ENCODE assay signal across 1 cellular context in the genomic region with DNA sequence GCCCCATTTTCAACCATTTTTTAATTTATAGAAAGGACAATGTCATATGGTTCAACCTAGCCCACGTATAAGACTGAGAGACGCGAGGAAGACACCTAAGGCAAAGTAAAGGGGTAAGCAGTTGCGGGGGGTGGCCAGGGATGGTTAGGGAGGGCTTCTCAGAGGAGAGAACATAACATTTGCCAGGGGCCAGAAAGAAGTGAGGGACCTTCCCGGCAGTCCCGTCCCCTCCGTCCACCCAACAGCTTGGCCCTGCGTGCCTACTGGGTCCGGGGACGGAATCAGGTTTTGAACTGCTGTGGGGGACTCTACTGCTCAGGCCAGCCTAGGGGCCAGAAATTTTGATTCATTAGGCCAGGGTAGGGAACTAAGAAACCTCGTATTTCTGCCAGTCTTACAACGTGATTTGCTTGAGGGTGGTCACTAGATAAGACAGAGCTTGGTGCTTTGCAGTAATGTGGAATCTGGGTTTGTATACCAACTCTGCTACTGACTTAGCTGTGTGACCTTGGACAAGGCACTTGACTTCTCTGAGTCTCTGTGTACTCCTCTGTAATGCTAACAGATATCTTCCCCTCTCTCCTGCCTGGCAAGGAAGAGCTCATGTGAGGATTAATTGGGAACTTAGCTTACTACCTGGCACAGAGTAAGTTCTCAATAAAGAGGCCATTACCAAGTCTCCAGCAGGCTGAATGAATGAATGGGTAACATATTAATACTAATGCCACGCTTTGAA.
TF ChIP-seq lines count a peak whose summit lies in the region.

No MANE protein-coding gene starts in this region.

TF ChIP-seq in SK-N-SH treated with all-trans-retinoic acid at 6 μM for 48 hours, 23 proteins besides CTCF, POLR2A, EP300 and RAD21 (continued from another document):
- no peak for TF ChIP-seq GLIS3 (CRISPR knock-in tag; IDR thresholded peaks at IDR 0.05)
TF ChIP-seq in SK-N-SH treated with all-trans-retinoic acid at 6 μM for 48 hours: peak in this region for 0.
